Comparison of ENCODE assay signal across 33 cellular contexts in genomic region chr16:13660807-13661206, GRCh38.
"Had no signal": no experiment of that assay in that cellular context is flagged by ENCODE, and none has a peak within 500 bp of the region (broad histone marks: within the 10 kb centered on the region; RNA-seq: fewer than 3 reads in every experiment).

No MANE protein-coding gene starts in this region.

- H3K4me3 Mint-ChIP-seq: activated B cell treated with CpG ODN at 0.5 μM for 24 hours; activated CD8-positive, alpha-beta T cell treated with anti-CD3 and anti-CD28 coated beads for 36 hours; activated naive CD8-positive, alpha-beta T cell; activated T-cell treated with anti-CD3 and anti-CD28 coated beads, Interleukin-2, amount 50 U/mL, for 4 hours; activated T-helper 17 cell treated with anti-CD3 and anti-CD28 coated beads, Interleukin-2, amount 50 U/mL, for 72 hours; central memory CD8-positive, alpha-beta T cell; dendritic cell treated with granulocyte-macrophage colony-stimulating factor and Interleukin-4, amounts not matched to agents 40 ng/mL and 50 ng/mL, for 4 days; T-helper 2 cell treated with Interferon-gamma antibody and Interleukin-4, amounts not matched to agents 5 μg/mL and 100 μg/mL, for 36 hours had no signal

- H3K36me3 ChIP-seq: brain microvascular endothelial cell, esophagus muscularis mucosa, gastrocnemius medialis, heart right ventricle, WERI-Rb-1 had no signal

- H3K27ac Mint-ChIP-seq: activated B cell treated with CpG ODN at 0.5 μM for 24 hours; activated CD8-positive, alpha-beta T cell treated with anti-CD3 and anti-CD28 coated beads for 36 hours; activated naive CD8-positive, alpha-beta T cell; activated T-helper 17 cell treated with anti-CD3 and anti-CD28 coated beads, Interleukin-2, amount 50 U/mL, for 72 hours; dendritic cell treated with granulocyte-macrophage colony-stimulating factor and Interleukin-4, amounts not matched to agents 40 ng/mL and 50 ng/mL, for 4 days; T-helper 2 cell treated with Interferon-gamma antibody and Interleukin-4, amounts not matched to agents 5 μg/mL and 100 μg/mL, for 36 hours had no signal

- H3K4me1 ChIP-seq: esophagus muscularis mucosa, foreskin keratinocyte, gastrocnemius medialis, heart right ventricle had no signal

- H3K27ac ChIP-seq: brain microvascular endothelial cell, coronary artery, dorsolateral prefrontal cortex, esophagus muscularis mucosa, foreskin keratinocyte, gastrocnemius medialis, heart right ventricle, hepatocyte, WERI-Rb-1 had no signal

- ATAC-seq: activated CD4-positive, CD25-positive, alpha-beta regulatory T cell treated with anti-CD3 and anti-CD28 coated beads, Interleukin-2, amount 50 U/mL, for 24 hours; activated CD8-positive, alpha-beta T cell treated with anti-CD3 and anti-CD28 coated beads for 36 hours; activated T-cell treated with anti-CD3 and anti-CD28 coated beads, Interleukin-2, amount 50 U/mL, for 4 hours; activated T-helper 17 cell treated with anti-CD3 and anti-CD28 coated beads, Interleukin-2, amount 50 U/mL, for 72 hours; foreskin keratinocyte; gastrocnemius medialis; heart right ventricle had no signal

- H3K4me3 ChIP-seq: coronary artery, dorsolateral prefrontal cortex, esophagus muscularis mucosa, gastrocnemius medialis, heart right ventricle, hepatocyte had no signal

- H2AFZ ChIP-seq: hepatocyte had no signal

- H3K27me3 Mint-ChIP-seq: activated B cell treated with CpG ODN at 0.5 μM for 24 hours; activated CD8-positive, alpha-beta T cell treated with anti-CD3 and anti-CD28 coated beads for 36 hours; activated naive CD8-positive, alpha-beta T cell; activated T-helper 17 cell treated with anti-CD3 and anti-CD28 coated beads, Interleukin-2, amount 50 U/mL, for 72 hours; central memory CD8-positive, alpha-beta T cell; dendritic cell treated with granulocyte-macrophage colony-stimulating factor and Interleukin-4, amounts not matched to agents 40 ng/mL and 50 ng/mL, for 4 days had no signal

- H3K4me1 Mint-ChIP-seq: activated B cell treated with CpG ODN at 0.5 μM for 24 hours; activated T-helper 17 cell treated with anti-CD3 and anti-CD28 coated beads, Interleukin-2, amount 50 U/mL, for 72 hours; central memory CD8-positive, alpha-beta T cell had no signal

- H3K27me3 ChIP-seq: brain microvascular endothelial cell, dorsolateral prefrontal cortex, esophagus muscularis mucosa, foreskin keratinocyte, gastrocnemius medialis, hepatocyte had no signal

- H3K9me3 ChIP-seq: gastrocnemius medialis had no signal

- FAIRE-seq: astrocyte, bronchial epithelial cell had no signal

- H3K4me2 ChIP-seq: hepatocyte had no signal

- H3K9me3 Mint-ChIP-seq: activated B cell treated with CpG ODN at 0.5 μM for 24 hours; activated CD8-positive, alpha-beta T cell treated with anti-CD3 and anti-CD28 coated beads for 36 hours; central memory CD8-positive, alpha-beta T cell had no signal

- H3K79me2 ChIP-seq: hepatocyte had no signal

- DNase-seq: activated B cell treated with CpG ODN at 0.5 μM for 24 hours; activated CD4-positive, alpha-beta T cell treated with anti-CD3 and anti-CD28 coated beads for 48 hours; activated CD4-positive, alpha-beta T cell treated with anti-CD3 and anti-CD28 coated beads, Interleukin-2, amount 50 U/mL, for 1 hour; activated CD4-positive, alpha-beta T cell treated with anti-CD3 and anti-CD28 coated beads, Interleukin-2, amount 50 U/mL, for 48 hours; activated CD8-positive, alpha-beta memory T cell treated with anti-CD3 and anti-CD28 coated beads for 24 hours; activated CD8-positive, alpha-beta T cell treated with anti-CD3 and anti-CD28 coated beads for 36 hours; activated effector memory CD4-positive, alpha-beta T cell treated with Interleukin-2 at 50 U/mL for 16 hours; activated gamma-delta T cell treated with Interleukin-2 at 50 U/mL for 16 hours; activated naive CD4-positive, alpha-beta T cell treated with anti-CD3 and anti-CD28 coated beads, Interleukin-2, amount 50 U/mL, for 16 hours; activated naive CD4-positive, alpha-beta T cell treated with Interleukin-2 at 50 U/mL for 16 hours; activated T-cell treated with anti-CD3 and anti-CD28 coated beads, Interleukin-2, amount 50 U/mL, for 4 hours; amniotic stem cell; anterior cingulate cortex; brain microvascular endothelial cell; dorsolateral prefrontal cortex; effector memory CD4-positive, alpha-beta T cell; erythroblast; foreskin keratinocyte; gastrocnemius medialis; heart right ventricle; T1000; WERI-Rb-1 had no signal

- H3K36me3 Mint-ChIP-seq: activated naive CD8-positive, alpha-beta T cell had no signal
